23 cellular contexts compared by ENCODE assay signal in the genomic region with DNA sequence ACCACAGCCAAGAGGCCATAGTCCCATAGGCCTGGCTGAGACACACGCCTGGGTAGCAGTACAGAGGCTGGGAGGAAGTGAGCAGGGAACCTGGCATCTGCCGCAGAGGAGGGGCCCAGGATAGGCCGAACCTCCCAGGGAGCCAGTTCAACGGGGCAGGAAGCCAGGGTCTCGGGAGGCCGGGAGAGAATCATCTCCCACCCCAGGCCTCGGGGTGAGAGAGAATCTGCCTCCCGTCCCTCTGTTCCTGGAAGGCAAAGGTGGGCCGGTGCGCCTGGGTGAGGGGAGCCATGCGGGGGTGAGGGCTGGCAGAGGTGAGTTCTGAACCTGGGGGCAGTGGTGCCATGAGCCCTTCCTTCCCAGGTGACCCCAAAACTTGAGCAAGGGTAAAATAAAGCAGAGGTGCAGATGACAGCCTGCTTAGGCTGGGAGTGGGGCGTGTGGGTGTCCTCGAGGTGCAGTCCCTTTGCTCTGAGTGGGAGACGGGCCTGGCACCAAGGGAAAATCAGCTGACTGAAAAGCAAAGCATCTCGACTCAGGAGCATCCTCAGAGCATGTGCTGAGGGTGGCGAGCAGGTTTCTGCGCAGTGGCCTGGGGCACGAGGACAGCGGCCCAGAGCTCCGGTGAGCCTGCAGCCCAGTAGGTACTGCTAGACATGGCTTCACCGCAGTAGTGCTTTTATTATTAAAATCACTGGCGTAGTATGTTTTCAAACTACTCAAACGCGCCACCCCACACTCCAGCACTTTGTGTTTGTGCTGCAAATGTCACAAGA.
"Had no signal": no experiment of that assay in that cellular context is flagged by ENCODE, and none has a peak within 500 bp of the region (broad histone marks: within the 10 kb centered on the region; RNA-seq: fewer than 3 reads in every experiment).

No MANE protein-coding gene starts in this region.

- H3K36me3 ChIP-seq: neutrophil, right lobe of liver, thyroid gland had no signal

- DNase-seq: activated CD4-positive, alpha-beta T cell treated with anti-CD3 and anti-CD28 coated beads for 4 hours; activated CD4-positive, alpha-beta T cell treated with anti-CD3 and anti-CD28 coated beads, Interleukin-2, amount 50 U/mL, for 48 hours; activated CD4-positive, CD25-positive, alpha-beta regulatory T cell; activated CD8-positive, alpha-beta memory T cell treated with anti-CD3 and anti-CD28 coated beads, Interleukin-2, amount 50 U/mL, for 48 hours; activated naive CD4-positive, alpha-beta T cell; activated naive CD8-positive, alpha-beta T cell treated with anti-CD3 and anti-CD28 coated beads, Interleukin-2, amount 10 ng/mL, durations not matched to agents 7 days and 5 days; activated T-cell treated with anti-CD3 and anti-CD28 coated beads, Interleukin-2, amount 50 U/mL, for 4 hours; amniotic stem cell; cortex of kidney; heart right ventricle; islet precursor cell; naive thymus-derived CD8-positive, alpha-beta T cell; right lobe of liver; small intestine; stimulated activated CD4-positive, alpha-beta T cell treated with anti-CD3 and anti-CD28 coated beads, Interleukin-15, amount 100 ng/mL, for 24 hours; stimulated activated naive CD4-positive, alpha-beta T cell; T1000; thyroid gland had no signal

- H3K27me3 ChIP-seq: heart right ventricle, neutrophil, right lobe of liver, thyroid gland had no signal

- H3K4me3 ChIP-seq: heart right ventricle, lung, right lobe of liver, thyroid gland had no signal

- H3K4me1 ChIP-seq: parathyroid adenoma, right lobe of liver had no signal

- H3K4me3 Mint-ChIP-seq: activated naive CD8-positive, alpha-beta T cell treated with anti-CD3 and anti-CD28 coated beads, Interleukin-2, amount 10 ng/mL, durations not matched to agents 7 days and 5 days; activated T-cell treated with anti-CD3 and anti-CD28 coated beads, Interleukin-2, amount 50 U/mL, for 4 hours; naive thymus-derived CD8-positive, alpha-beta T cell; T-helper 1 cell treated with Interleukin-12 subunit alpha and Interleukin-12 subunit beta and Interleukin-4 antibody, amounts not matched to agents 30 μg/mL and 1 μg/mL, for 36 hours had no signal

- H3K4me1 Mint-ChIP-seq: activated naive CD8-positive, alpha-beta T cell treated with anti-CD3 and anti-CD28 coated beads, Interleukin-2, amount 10 ng/mL, durations not matched to agents 7 days and 5 days had no signal

- H3K9me3 Mint-ChIP-seq: activated naive CD8-positive, alpha-beta T cell treated with anti-CD3 and anti-CD28 coated beads, Interleukin-2, amount 10 ng/mL, durations not matched to agents 7 days and 5 days; activated T-cell treated with anti-CD3 and anti-CD28 coated beads, Interleukin-2, amount 50 U/mL, for 4 hours; activated T-helper 2 cell treated with anti-CD3 and anti-CD28 coated beads, Interferon-gamma antibody, Interleukin-2, Interleukin-4, amounts not matched to agents 10 μg/mL and 5 μg/mL and 100 μg/mL, durations not matched to agents 14 hours and 24 hours and 36 hours; naive thymus-derived CD8-positive, alpha-beta T cell; T-helper 1 cell treated with Interleukin-12 subunit alpha and Interleukin-12 subunit beta and Interleukin-4 antibody, amounts not matched to agents 30 μg/mL and 1 μg/mL, for 36 hours had no signal

- H3K27ac Mint-ChIP-seq: activated naive CD8-positive, alpha-beta T cell treated with anti-CD3 and anti-CD28 coated beads, Interleukin-2, amount 10 ng/mL, durations not matched to agents 7 days and 5 days; activated T-helper 2 cell treated with anti-CD3 and anti-CD28 coated beads, Interferon-gamma antibody, Interleukin-2, Interleukin-4, amounts not matched to agents 10 μg/mL and 5 μg/mL and 100 μg/mL, durations not matched to agents 14 hours and 24 hours and 36 hours; T-helper 1 cell treated with Interleukin-12 subunit alpha and Interleukin-12 subunit beta and Interleukin-4 antibody, amounts not matched to agents 30 μg/mL and 1 μg/mL, for 36 hours had no signal

- H3K36me3 Mint-ChIP-seq: activated naive CD8-positive, alpha-beta T cell treated with anti-CD3 and anti-CD28 coated beads, Interleukin-2, amount 10 ng/mL, durations not matched to agents 7 days and 5 days had no signal

- H3K27ac ChIP-seq: heart right ventricle, neutrophil, parathyroid adenoma, right lobe of liver, thyroid gland had no signal

- H3K9me3 ChIP-seq: heart right ventricle, neutrophil, right lobe of liver, thyroid gland had no signal

- ATAC-seq: activated T-cell treated with anti-CD3 and anti-CD28 coated beads, Interleukin-2, amount 50 U/mL, for 4 hours; naive thymus-derived CD8-positive, alpha-beta T cell had no signal

- H3K9ac ChIP-seq: parathyroid adenoma had no signal

- H2AFZ ChIP-seq: parathyroid adenoma had no signal

- H3K27me3 Mint-ChIP-seq: activated naive CD8-positive, alpha-beta T cell treated with anti-CD3 and anti-CD28 coated beads, Interleukin-2, amount 10 ng/mL, durations not matched to agents 7 days and 5 days; naive thymus-derived CD8-positive, alpha-beta T cell had no signal
